Comparison of ENCODE assay signal across 12 cellular contexts in genomic region chr2:96530474-96531357, GRCh38. TPM values are rescaled to one million over a fixed set of nuclear protein-coding genes. Genes with fewer than 3 reads are reported as not detected.
A peak's percentile ranks its signal among the peaks of the same experiment; 100 is the strongest.
DNase-seq lines count a peak whose midpoint lies in the region; ATAC-seq and TF ChIP-seq lines count a peak whose summit lies in the region.
"Had no signal": no experiment of that assay in that cellular context is flagged by ENCODE, and none has a peak within 500 bp of the region (broad histone marks: within the 10 kb centered on the region; RNA-seq: fewer than 3 reads in every experiment).

No MANE protein-coding gene starts in this region.

- intact Hi-C loops in activated T-helper 1 cell treated with anti-CD3 and anti-CD28 coated beads, Interleukin-12 subunit alpha, Interleukin-12 subunit beta, Interleukin-2, Interleukin-4 antibody, amounts not matched to agents 30 ng/mL and 10 ng/mL and 1 ng/mL, durations not matched to agents 14 hours and 24 hours and 36 hours (cut with micrococcal nuclease): no loop called here
- intact Hi-C loops in upper lobe of right lung (cut with DNase I): no loop called here

- H3K9me3 Mint-ChIP-seq in activated naive CD4-positive, alpha-beta T cell treated with anti-CD3 and anti-CD28 coated beads, Interleukin-2, amount 50 U/mL, for 72 hours: no peaks in the 10 kb centered on the region
- H3K9me3 Mint-ChIP-seq in activated T-helper 1 cell treated with anti-CD3 and anti-CD28 coated beads, Interleukin-12 subunit alpha, Interleukin-12 subunit beta, Interleukin-2, Interleukin-4 antibody, amounts not matched to agents 30 ng/mL and 10 ng/mL and 1 ng/mL, durations not matched to agents 14 hours and 24 hours and 36 hours: no peaks in the 10 kb centered on the region
- no peaks in the 10 kb centered on the region for H3K9me3 Mint-ChIP-seq in mesothelial cell of epicardium

- peaks cover 91% of the 10 kb centered on the region for H3K4me1 Mint-ChIP-seq in activated T-helper 1 cell treated with anti-CD3 and anti-CD28 coated beads, Interleukin-12 subunit alpha, Interleukin-12 subunit beta, Interleukin-2, Interleukin-4 antibody, amounts not matched to agents 30 ng/mL and 10 ng/mL and 1 ng/mL, durations not matched to agents 14 hours and 24 hours and 36 hours (ENCODE audit: low read depth)
- peaks cover 25% of the 10 kb centered on the region for H3K4me1 Mint-ChIP-seq in mesothelial cell of epicardium

- H3K27ac ChIP-seq in upper lobe of right lung: no peak overlapping the region

- no peak overlapping the region for H3K4me3 ChIP-seq in upper lobe of right lung
- H3K4me3 ChIP-seq: testis had no signal

- no peaks in the 10 kb centered on the region for H3K27me3 ChIP-seq in upper lobe of right lung
- H3K27me3 ChIP-seq: testis had no signal

- H3K27me3 Mint-ChIP-seq in activated T-helper 1 cell treated with anti-CD3 and anti-CD28 coated beads, Interleukin-12 subunit alpha, Interleukin-12 subunit beta, Interleukin-2, Interleukin-4 antibody, amounts not matched to agents 30 ng/mL and 10 ng/mL and 1 ng/mL, durations not matched to agents 14 hours and 24 hours and 36 hours (ENCODE audit: insufficient read depth): peaks cover 1% of the 10 kb centered on the region
- peaks cover 61% of the 10 kb centered on the region for H3K27me3 Mint-ChIP-seq in mesothelial cell of epicardium (ENCODE audit: low read depth)

- peak overlapping the region; percentile 78 for H3K4me3 Mint-ChIP-seq in activated T-helper 1 cell treated with anti-CD3 and anti-CD28 coated beads, Interleukin-12 subunit alpha, Interleukin-12 subunit beta, Interleukin-2, Interleukin-4 antibody, amounts not matched to agents 30 ng/mL and 10 ng/mL and 1 ng/mL, durations not matched to agents 14 hours and 24 hours and 36 hours
- no peak overlapping the region for H3K4me3 Mint-ChIP-seq in mesothelial cell of epicardium

- H3K36me3 ChIP-seq in upper lobe of right lung: no peaks in the 10 kb centered on the region

- peak; percentile 37 to 55 for DNase-seq in activated naive CD4-positive, alpha-beta T cell treated with anti-CD3 and anti-CD28 coated beads, Interleukin-2, amount 50 U/mL, for 72 hours (ENCODE audit: low spot score in 2 of 2)
- DNase-seq in activated naive CD4-positive, alpha-beta T cell treated with Interleukin-2 at 50 U/mL for 16 hours: no peak
- no peak for DNase-seq in activated T-helper 1 cell treated with anti-CD3 and anti-CD28 coated beads, Interleukin-12 subunit alpha, Interleukin-12 subunit beta, Interleukin-2, Interleukin-4 antibody, amounts not matched to agents 30 ng/mL and 10 ng/mL and 1 ng/mL, durations not matched to agents 14 hours and 24 hours and 36 hours (ENCODE audit: low spot score)
- DNase-seq in mesothelial cell of epicardium (ENCODE audit: low spot score in 2 of 2, unreplicated experiment in 2 of 2): no peak
- DNase-seq in upper lobe of right lung: peak; percentile 48
- no peak for DNase-seq in NCI-H226
- no peak for DNase-seq in COLO829 (ENCODE audit: low spot score)
- DNase-seq: hippocampal formation; NCI-H1105 treated with DMSO at 0.1 percent for 48 hours; stimulated activated CD4-positive, alpha-beta T cell treated with anti-CD3 and anti-CD28 coated beads, Interleukin-2, amount 100 ng/mL, for 24 hours; testis had no signal

- H3K27ac Mint-ChIP-seq in activated naive CD4-positive, alpha-beta T cell treated with anti-CD3 and anti-CD28 coated beads, Interleukin-2, amount 50 U/mL, for 72 hours: peak overlapping the region; percentile 90 to 98
- peak overlapping the region; percentile 91 for H3K27ac Mint-ChIP-seq in activated T-helper 1 cell treated with anti-CD3 and anti-CD28 coated beads, Interleukin-12 subunit alpha, Interleukin-12 subunit beta, Interleukin-2, Interleukin-4 antibody, amounts not matched to agents 30 ng/mL and 10 ng/mL and 1 ng/mL, durations not matched to agents 14 hours and 24 hours and 36 hours
- peak overlapping the region; percentile 21 for H3K27ac Mint-ChIP-seq in mesothelial cell of epicardium

- no peak for ATAC-seq in activated naive CD4-positive, alpha-beta T cell treated with anti-CD3 and anti-CD28 coated beads, Interleukin-2, amount 50 U/mL, for 72 hours
- ATAC-seq in upper lobe of right lung: no peak
- ATAC-seq in GM19324 (IDR thresholded peaks at IDR 0.05; ENCODE audit: low FRiP score, unreplicated experiment): no peak

- TF ChIP-seq CTCF in mesothelial cell of epicardium (IDR thresholded peaks at IDR 0.05; ENCODE audit: unreplicated experiment) (no peak), upper lobe of right lung (IDR thresholded peaks at IDR 0.05) (no peak)

- H3K4me1 ChIP-seq in upper lobe of right lung: peaks cover 71% of the 10 kb centered on the region

- no peaks in the 10 kb centered on the region for H3K36me3 Mint-ChIP-seq in activated naive CD4-positive, alpha-beta T cell treated with anti-CD3 and anti-CD28 coated beads, Interleukin-2, amount 50 U/mL, for 72 hours
- H3K36me3 Mint-ChIP-seq in activated T-helper 1 cell treated with anti-CD3 and anti-CD28 coated beads, Interleukin-12 subunit alpha, Interleukin-12 subunit beta, Interleukin-2, Interleukin-4 antibody, amounts not matched to agents 30 ng/mL and 10 ng/mL and 1 ng/mL, durations not matched to agents 14 hours and 24 hours and 36 hours (ENCODE audit: low read depth): peaks cover 1% of the 10 kb centered on the region
- H3K36me3 Mint-ChIP-seq in mesothelial cell of epicardium: no peaks in the 10 kb centered on the region

- H3K9me3 ChIP-seq in upper lobe of right lung: no peaks in the 10 kb centered on the region
- H3K9me3 ChIP-seq: testis had no signal

RNA-seq across cellular contexts. Expression of gene ARID5A, which starts 5.8 kb away (rescaled TPM):
- total RNA-seq in activated naive CD4-positive, alpha-beta T cell treated with anti-CD3 and anti-CD28 coated beads, Interleukin-2, amount 50 U/mL, for 72 hours: 100 to 1,000 TPM in 1 of 2 donors, 10 to 100 TPM in 1; 51.5 to 348 TPM
- 233 and 240 TPM in 2 replicates for total RNA-seq in activated T-helper 1 cell treated with anti-CD3 and anti-CD28 coated beads, Interleukin-12 subunit alpha, Interleukin-12 subunit beta, Interleukin-2, Interleukin-4 antibody, amounts not matched to agents 30 ng/mL and 10 ng/mL and 1 ng/mL, durations not matched to agents 14 hours and 24 hours and 36 hours
- total RNA-seq in mesothelial cell of epicardium (4.1 to 4.7 TPM (median 4.7 TPM) in 3 replicates), upper lobe of right lung (32.8 TPM)

RNA-seq across cellular contexts. Expression of gene NEURL3, which starts 25.6 kb away (rescaled TPM):
- total RNA-seq in activated naive CD4-positive, alpha-beta T cell treated with anti-CD3 and anti-CD28 coated beads, Interleukin-2, amount 50 U/mL, for 72 hours: 1 to 10 TPM in 1 of 2 donors, under 1 TPM in 1; 0.14 to 2.2 TPM
- 0.54 and 0.75 TPM in 2 replicates for total RNA-seq in activated T-helper 1 cell treated with anti-CD3 and anti-CD28 coated beads, Interleukin-12 subunit alpha, Interleukin-12 subunit beta, Interleukin-2, Interleukin-4 antibody, amounts not matched to agents 30 ng/mL and 10 ng/mL and 1 ng/mL, durations not matched to agents 14 hours and 24 hours and 36 hours
- total RNA-seq in mesothelial cell of epicardium (0.13 TPM in 1 of 3 replicates, not detected in the others), upper lobe of right lung (0.29 TPM)

Comparison
In these comparisons a context has a peak if more than half of its experiments do, and no peak if none do; other contexts are left out.
1. DNase-seq: peak in activated naive CD4-positive, alpha-beta T cell treated with anti-CD3 and anti-CD28 coated beads, Interleukin-2, amount 50 U/mL, for 72 hours (2 of 2) and upper lobe of right lung (single experiment); none in activated naive CD4-positive, alpha-beta T cell treated with Interleukin-2 at 50 U/mL for 16 hours (single experiment), activated T-helper 1 cell treated with anti-CD3 and anti-CD28 coated beads, Interleukin-12 subunit alpha, Interleukin-12 subunit beta, Interleukin-2, Interleukin-4 antibody, amounts not matched to agents 30 ng/mL and 10 ng/mL and 1 ng/mL, durations not matched to agents 14 hours and 24 hours and 36 hours (single experiment), mesothelial cell of epicardium (0 of 2), NCI-H226 (single experiment) and COLO829 (single experiment).
2. H3K27ac Mint-ChIP-seq: peak in every context shown above with its lines; median percentile 94 in activated naive CD4-positive, alpha-beta T cell treated with anti-CD3 and anti-CD28 coated beads, Interleukin-2, amount 50 U/mL, for 72 hours; 91 in activated T-helper 1 cell treated with anti-CD3 and anti-CD28 coated beads, Interleukin-12 subunit alpha, Interleukin-12 subunit beta, Interleukin-2, Interleukin-4 antibody, amounts not matched to agents 30 ng/mL and 10 ng/mL and 1 ng/mL, durations not matched to agents 14 hours and 24 hours and 36 hours; 21 in mesothelial cell of epicardium.